7 cellular contexts compared by ENCODE assay signal in the genomic region with DNA sequence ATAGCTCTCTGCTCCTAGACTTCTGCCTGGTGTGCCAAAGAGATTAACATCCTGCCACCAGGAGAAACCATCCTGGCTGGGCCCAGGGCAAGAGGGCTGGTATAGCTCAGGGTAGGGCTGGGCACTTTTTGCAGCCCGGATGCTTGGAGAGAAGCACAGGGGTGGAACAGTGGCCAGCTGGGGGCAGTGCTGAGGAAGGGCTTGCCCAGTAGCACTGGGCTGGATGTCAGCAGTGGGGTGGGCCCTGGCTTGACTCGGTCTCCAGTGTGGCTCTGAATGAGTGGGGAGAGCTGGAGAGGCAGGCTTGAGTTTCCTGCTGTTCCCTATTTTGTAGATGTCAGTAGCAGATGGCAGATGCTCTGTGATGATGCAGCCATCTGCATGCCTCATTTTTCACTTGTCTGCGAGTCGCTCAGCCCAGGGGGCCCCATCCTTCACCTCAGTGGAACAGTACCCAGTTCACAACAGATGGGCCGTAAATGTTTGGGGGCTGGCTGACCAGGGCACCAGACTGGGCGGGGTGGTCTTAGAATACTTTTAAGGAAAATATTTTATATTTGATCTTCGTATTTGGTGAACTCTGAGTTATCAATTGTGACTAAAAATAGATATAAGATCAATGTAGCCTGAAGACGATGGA. TPM values are rescaled to one million over a fixed set of nuclear protein-coding genes. Genes with fewer than 3 reads are reported as not detected.
A peak's percentile ranks its signal among the peaks of the same experiment; 100 is the strongest.
DNase-seq lines count a peak whose midpoint lies in the region; ATAC-seq and TF ChIP-seq lines count a peak whose summit lies in the region.

No MANE protein-coding gene starts in this region.

- peaks cover 7% of the 10 kb centered on the region; the same call in 1 of the 2 replicates for H3K36me3 Mint-ChIP-seq in HFFc6 (ENCODE audit: low read depth)
- peaks cover 3% of the 10 kb centered on the region for H3K36me3 Mint-ChIP-seq in mesothelial cell of epicardium

- H3K27ac ChIP-seq in VCaP, result no peak overlapping the region

- no peak for DNase-seq in HFFc6
- peak; percentile 6 for DNase-seq in effector CD4-positive, alpha-beta T cell
- no peak for DNase-seq in omental fat pad (ENCODE audit: low spot score)
- DNase-seq in mesothelial cell of epicardium (ENCODE audit: low spot score in 2 of 2, unreplicated experiment in 2 of 2), result no peak

- H3K9me3 Mint-ChIP-seq in HFFc6 (peaks cover 5% of the 10 kb centered on the region; the same call in 1 of the 2 replicates), mesothelial cell of epicardium (peaks cover 9% of the 10 kb centered on the region)

- H3K4me3 Mint-ChIP-seq in HFFc6, result no peak overlapping the region
- no peak overlapping the region for H3K4me3 Mint-ChIP-seq in mesothelial cell of epicardium

- ATAC-seq in omental fat pad (ENCODE audit: low FRiP score) (peak; percentile 38), HG03565 (IDR thresholded peaks at IDR 0.05; ENCODE audit: unreplicated experiment) (no peak), HG03175 (IDR thresholded peaks at IDR 0.05; ENCODE audit: unreplicated experiment) (no peak)

- H3K27ac Mint-ChIP-seq in HFFc6 (no peak overlapping the region), mesothelial cell of epicardium (no peak overlapping the region)

- H3K27me3 Mint-ChIP-seq in HFFc6 (ENCODE audit: insufficient read depth) (peaks cover 16% of the 10 kb centered on the region), mesothelial cell of epicardium (ENCODE audit: low read depth) (peaks cover 4% of the 10 kb centered on the region)

- TF ChIP-seq CTCF in HFFc6 (IDR thresholded peaks at IDR 0.05), result peak; percentile 71
- peak; percentile 31; the same call in 1 of the 2 replicates for TF ChIP-seq CTCF in VCaP (conservative IDR thresholded peaks at IDR 0.05)
- TF ChIP-seq CTCF in omental fat pad (IDR thresholded peaks at IDR 0.05), result no peak
- TF ChIP-seq CTCF in mesothelial cell of epicardium (IDR thresholded peaks at IDR 0.05; ENCODE audit: unreplicated experiment), result no peak

- H3K4me1 Mint-ChIP-seq in HFFc6 (ENCODE audit: low read depth) (no peaks in the 10 kb centered on the region), mesothelial cell of epicardium (peaks cover 4% of the 10 kb centered on the region)

RNA-seq across cellular contexts. Expression of a gene that starts 56.4 kb away (rescaled TPM):
- not detected for total RNA-seq in HFFc6 (2021; fragmentation: NEBNext Ultra II Directional; extraction: Animal tissue kit (Norgen Biotek cat#: 25700))
- total RNA-seq in omental fat pad, result under 1 TPM in 1 of 4 donors, not detected in 3; 0.28 TPM
- total RNA-seq in mesothelial cell of epicardium, result 17.5 to 17.7 TPM (median 17.6 TPM) in 3 replicates

Comparison
In these comparisons a context has a peak if more than half of its experiments do, and no peak if none do; other contexts are left out.
1. CTCF ChIP-seq: peak in HFFc6 (single experiment) and VCaP (single experiment); none in omental fat pad (0 of 3) and mesothelial cell of epicardium (single experiment).
2. RNA of a gene that starts 56.4 kb away (total RNA-seq): 17.5 to 17.7 TPM in mesothelial cell of epicardium; 0.28 TPM in omental fat pad and not detected in HFFc6; every median in the first group is over 10 times any median in the second.